In the genomic region with DNA sequence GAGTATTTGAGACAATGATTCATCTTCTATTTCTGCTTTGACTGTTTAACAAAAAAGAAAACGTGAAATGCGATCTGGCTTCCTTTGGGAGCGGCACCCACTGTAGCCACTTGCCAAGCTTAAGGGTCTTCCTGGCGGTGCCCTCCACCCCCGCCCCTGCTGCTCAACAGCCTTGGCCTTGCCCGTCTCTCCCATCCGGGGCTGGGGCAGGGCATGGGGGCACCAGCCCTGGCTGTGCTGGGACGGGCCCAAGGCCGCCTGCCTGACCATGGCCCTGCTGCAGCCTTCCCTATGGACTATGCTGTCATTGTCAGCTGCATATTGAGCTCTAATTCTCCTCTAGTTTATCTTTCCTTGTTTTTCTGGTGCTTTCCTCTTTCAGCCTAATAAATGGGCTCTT, we compare ENCODE assay signal across 22 cellular contexts.
DNase-seq lines count a peak whose midpoint lies in the region; ATAC-seq and TF ChIP-seq lines count a peak whose summit lies in the region.
"Had no signal": no experiment of that assay in that cellular context is flagged by ENCODE, and none has a peak within 500 bp of the region (broad histone marks: within the 10 kb centered on the region; RNA-seq: fewer than 3 reads in every experiment).

No MANE protein-coding gene starts in this region.

- H3K9me3 ChIP-seq in gastrocnemius medialis, result no peaks in the 10 kb centered on the region
- H3K9me3 ChIP-seq: A549 had no signal

- no peak for ATAC-seq in GM23338
- ATAC-seq in gastrocnemius medialis, result no peak
- ATAC-seq in GM21576 (IDR thresholded peaks at IDR 0.05; ENCODE audit: unreplicated experiment), result no peak
- ATAC-seq: A549 had no signal

- no peaks in the 10 kb centered on the region for H3K9me3 Mint-ChIP-seq in activated CD4-positive, alpha-beta T cell treated with anti-CD3 and anti-CD28 coated beads, Interleukin-2, amount 10 ng/mL, durations not matched to agents 24 days and 14 days
- H3K9me3 Mint-ChIP-seq in GM23338, result no peaks in the 10 kb centered on the region
- no peaks in the 10 kb centered on the region for H3K9me3 Mint-ChIP-seq in activated naive CD8-positive, alpha-beta T cell treated with anti-CD3 and anti-CD28 coated beads for 36 hours
- H3K9me3 Mint-ChIP-seq: activated naive CD8-positive, alpha-beta T cell treated with anti-CD3 and anti-CD28 coated beads, Interleukin-2, amount 10 ng/mL, durations not matched to agents 7 days and 5 days had no signal

- H4K20me1 ChIP-seq in GM23338 (replicated peaks; ENCODE audit: insufficient read depth), result peaks cover 19% of the 10 kb centered on the region

- TF ChIP-seq CTCF in GM23338 (conservative IDR thresholded peaks at IDR 0.05; ENCODE audit: low read depth in 2 of 2) (no peak), gastrocnemius medialis (IDR thresholded peaks at IDR 0.05 in 4 of 5, conservative IDR thresholded peaks at IDR 0.05 in 1 of 5) (no peak)

- 0 out of 2 replicates have a peak, but pooled peaks cover 3% of the 10 kb centered on the region for H3F3A ChIP-seq in GM23338 (replicated peaks; ENCODE audit: low read depth)

- H3K4me1 ChIP-seq in GM23338 (ENCODE audit: insufficient read depth), result no peaks in the 10 kb centered on the region
- peaks cover 9 to 13% of the 10 kb centered on the region in 2 donors for H3K4me1 ChIP-seq in gastrocnemius medialis

- H3K36me3 ChIP-seq in GM23338 (ENCODE audit: insufficient read depth) (peaks cover 34% of the 10 kb centered on the region), gastrocnemius medialis (peaks cover 0 to 39% of the 10 kb centered on the region in 2 donors)

- no peak overlapping the region for H3K4me2 ChIP-seq in GM23338
- H3K4me2 ChIP-seq: A549 had no signal

- intact Hi-C loops in activated CD4-positive, alpha-beta T cell treated with anti-CD3 and anti-CD28 coated beads, Interleukin-2, amount 10 ng/mL, durations not matched to agents 24 days and 14 days (cut with micrococcal nuclease), result no loop called here
- intact Hi-C loops in gastrocnemius medialis (cut with DNase I; ENCODE audit: low total_unique reads), result loop anchor here (5.0 kb wide), 1 partner anchor 89 kb away; no protein-coding TSS in a partner anchor

- peaks cover 74% of the 10 kb centered on the region for H3K36me3 Mint-ChIP-seq in activated CD4-positive, alpha-beta T cell treated with anti-CD3 and anti-CD28 coated beads, Interleukin-2, amount 10 ng/mL, durations not matched to agents 24 days and 14 days (ENCODE audit: low read depth)
- H3K36me3 Mint-ChIP-seq in GM23338 (ENCODE audit: low read depth), result peaks cover 81% of the 10 kb centered on the region
- H3K36me3 Mint-ChIP-seq in activated naive CD8-positive, alpha-beta T cell treated with anti-CD3 and anti-CD28 coated beads for 36 hours, result peaks cover 42% of the 10 kb centered on the region

- H3K27ac ChIP-seq in GM23338 (ENCODE audit: low read depth) (0 out of 2 replicates have a peak overlapping the region, but pooled peaks have one; percentile 39), gastrocnemius medialis (peak overlapping the region in 3 of 4 donors; percentile 83 to 90 (median 86))
- H3K27ac ChIP-seq: A549 had no signal

- H3K4me3 Mint-ChIP-seq in activated CD4-positive, alpha-beta T cell treated with anti-CD3 and anti-CD28 coated beads, Interleukin-2, amount 10 ng/mL, durations not matched to agents 24 days and 14 days, result no peak overlapping the region
- no peak overlapping the region for H3K4me3 Mint-ChIP-seq in GM23338
- no peak overlapping the region for H3K4me3 Mint-ChIP-seq in activated naive CD8-positive, alpha-beta T cell treated with anti-CD3 and anti-CD28 coated beads for 36 hours
- H3K4me3 Mint-ChIP-seq: activated naive CD8-positive, alpha-beta T cell treated with anti-CD3 and anti-CD28 coated beads, Interleukin-2, amount 10 ng/mL, durations not matched to agents 7 days and 5 days had no signal

- no peak for DNase-seq in activated CD4-positive, alpha-beta T cell treated with anti-CD3 and anti-CD28 coated beads, Interleukin-2, amount 10 ng/mL, durations not matched to agents 24 days and 14 days
- no peak for DNase-seq in activated CD4-positive, alpha-beta T cell treated with anti-CD3 and anti-CD28 coated beads for 4 hours
- DNase-seq in GM23338 (ENCODE audit: low spot score) (no peak), gastrocnemius medialis (no peak), H4 (ENCODE audit: low spot score) (no peak), glomerular visceral epithelial cell (ENCODE audit: extremely low spot score) (no peak)
- no peak for DNase-seq in activated naive CD8-positive, alpha-beta T cell treated with anti-CD3 and anti-CD28 coated beads for 36 hours
- DNase-seq: activated CD8-positive, alpha-beta memory T cell treated with anti-CD3 and anti-CD28 coated beads, Interleukin-2, amount 50 U/mL, for 48 hours; activated naive CD8-positive, alpha-beta T cell treated with anti-CD3 and anti-CD28 coated beads, Interleukin-2, amount 10 ng/mL, durations not matched to agents 7 days and 5 days; cortex of kidney; foreskin melanocyte; H7; kidney glomerular epithelial cell; NCI-H1417 treated with DMSO at 0.1 percent for 48 hours; NCI-H2171; NCI-H526 treated with DMSO at 0.1 percent for 48 hours; posterior cingulate gyrus; SIG-M5; stimulated activated CD4-positive, alpha-beta T cell treated with anti-CD3 and anti-CD28 coated beads, Interleukin-2, amount 100 ng/mL, for 24 hours had no signal

- H3K4me3 ChIP-seq in GM23338 (no peak overlapping the region), gastrocnemius medialis (no peak overlapping the region)
- H3K4me3 ChIP-seq: A549; BLaER1 treated with 17β-estradiol and CSF1 and Interleukin-3, amounts not matched to agents 10 nM and 100 nM had no signal

- no peak overlapping the region for H2AFZ ChIP-seq in GM23338

- peak overlapping the region; percentile 87 for H3K27ac Mint-ChIP-seq in activated CD4-positive, alpha-beta T cell treated with anti-CD3 and anti-CD28 coated beads, Interleukin-2, amount 10 ng/mL, durations not matched to agents 24 days and 14 days
- H3K27ac Mint-ChIP-seq in GM23338, result no peak overlapping the region
- peak overlapping the region; percentile 68 for H3K27ac Mint-ChIP-seq in activated naive CD8-positive, alpha-beta T cell treated with anti-CD3 and anti-CD28 coated beads for 36 hours
- H3K27ac Mint-ChIP-seq: activated naive CD8-positive, alpha-beta T cell treated with anti-CD3 and anti-CD28 coated beads, Interleukin-2, amount 10 ng/mL, durations not matched to agents 7 days and 5 days had no signal

- H3K27me3 ChIP-seq in GM23338 (ENCODE audit: insufficient read depth) (no peaks in the 10 kb centered on the region), gastrocnemius medialis (no peaks in the 10 kb centered on the region)
- H3K27me3 ChIP-seq: BLaER1 treated with 17β-estradiol and CSF1 and Interleukin-3, amounts not matched to agents 10 nM and 100 nM had no signal

- peaks cover 34% of the 10 kb centered on the region for H3K79me2 ChIP-seq in GM23338 (replicated peaks; ENCODE audit: insufficient read depth)

- in situ Hi-C loops in gastrocnemius medialis (cut with MboI; ENCODE audit: low sequenced_read_pairs in 4 of 4), result no loop called here

- no peaks in the 10 kb centered on the region for H3K27me3 Mint-ChIP-seq in activated CD4-positive, alpha-beta T cell treated with anti-CD3 and anti-CD28 coated beads, Interleukin-2, amount 10 ng/mL, durations not matched to agents 24 days and 14 days
- H3K27me3 Mint-ChIP-seq in GM23338 (ENCODE audit: insufficient read depth, low read depth, poor library complexity), result peaks cover 6% of the 10 kb centered on the region
- no peaks in the 10 kb centered on the region for H3K27me3 Mint-ChIP-seq in activated naive CD8-positive, alpha-beta T cell treated with anti-CD3 and anti-CD28 coated beads for 36 hours
- H3K27me3 Mint-ChIP-seq: activated naive CD8-positive, alpha-beta T cell treated with anti-CD3 and anti-CD28 coated beads, Interleukin-2, amount 10 ng/mL, durations not matched to agents 7 days and 5 days had no signal

- peaks cover 27% of the 10 kb centered on the region for H3K4me1 Mint-ChIP-seq in activated CD4-positive, alpha-beta T cell treated with anti-CD3 and anti-CD28 coated beads, Interleukin-2, amount 10 ng/mL, durations not matched to agents 24 days and 14 days
- peaks cover 15% of the 10 kb centered on the region for H3K4me1 Mint-ChIP-seq in GM23338
- peaks cover 16% of the 10 kb centered on the region for H3K4me1 Mint-ChIP-seq in activated naive CD8-positive, alpha-beta T cell treated with anti-CD3 and anti-CD28 coated beads for 36 hours

- no peaks in the 10 kb centered on the region for H3K9me2 ChIP-seq in GM23338 (ENCODE audit: insufficient read depth)

- TF ChIP-seq POLR2A in gastrocnemius medialis (IDR thresholded peaks at IDR 0.05), result no peak
